In genomic region chr14:91509083-91509877, GRCh38 we compare ENCODE assay signal across 8 cellular contexts. TPM values are rescaled to one million over a fixed set of nuclear protein-coding genes. Genes with fewer than 3 reads are reported as not detected.
DNase-seq lines count a peak whose midpoint lies in the region; ATAC-seq and TF ChIP-seq lines count a peak whose summit lies in the region.

No MANE protein-coding gene starts in this region.

- peak overlapping the region; percentile 98 for H2AFZ ChIP-seq in IMR-90 (replicated peaks; ENCODE audit: low read length, poor library complexity)

- TF ChIP-seq POLR2A in IMR-90 (IDR thresholded peaks at IDR 0.05; ENCODE audit: low read depth, low read length) = no peak

- intact Hi-C loops in Calu3 (cut with micrococcal nuclease; ENCODE audit: unreplicated experiment) = no loop called here
- intact Hi-C loops in IMR-90 (cut with micrococcal nuclease) = loop anchor here (2.0 kb wide), 1 partner anchor 26 kb away; no protein-coding TSS in a partner anchor

- TF ChIP-seq RAD21 in IMR-90 (IDR thresholded peaks at IDR 0.05; ENCODE audit: low read length) = no peak

- peak overlapping the region; percentile 42; the same call in 1 of the 2 replicates for H2BK120ac ChIP-seq in IMR-90 (ENCODE audit: low read depth, low read length)

- no peaks in the 10 kb centered on the region for H3K9me3 ChIP-seq in IMR-90 (ENCODE audit: control insufficient read depth, insufficient read depth, low read length)

- DNase-seq in Calu3 (peak; percentile 37), IMR-90 (no peak), left lobe of liver (ENCODE audit: low spot score) (peak; percentile 77), DMS114 treated with DMSO at 0.1 percent for 48 hours (lab: John Stamatoyannopoulos, UW; ENCODE audit: unreplicated experiment) (no peak)
- peak in 1 of 2 donors; percentile 22 for DNase-seq in central memory CD8-positive, alpha-beta T cell (ENCODE audit: low spot score in 2 of 2)
- peak; percentile 43 for DNase-seq in stimulated activated CD4-positive, alpha-beta T cell treated with anti-CD3 and anti-CD28 coated beads, Interleukin-1b, Interleukin-23, amount 100 ng/mL, for 48 hours

- H4K8ac ChIP-seq in IMR-90 (ENCODE audit: low read depth in 2 of 2, low read length in 2 of 2) = peak overlapping the region; percentile 1 to 91; a peak in 3 of 4 replicates

- BruUV-seq in Calu3 (replicated peaks; lab: Mats Ljungman, UMichigan) (no TSS peak), IMR-90 (replicated peaks; lab: Mats Ljungman, UMichigan) (no TSS peak)

- H3K27ac ChIP-seq in IMR-90 (ENCODE audit: insufficient read depth, low read length) = peak overlapping the region; percentile 96

- H3K9me1 ChIP-seq in IMR-90 (ENCODE audit: insufficient read depth, low read length) = peaks cover 8% of the 10 kb centered on the region; the same call in 1 of the 2 replicates

- WGBS in IMR-90 (ENCODE audit: extremely low coverage in 2 of 2, insufficient read length in 1 of 2), 2 experiments = 0% methylated on average over 47 of the region's 71 CpGs; no CpG with 5 or more reads in 1 of the 2 experiments

- H3K56ac ChIP-seq in IMR-90 (ENCODE audit: extremely low read depth, insufficient read depth, low read length) = peak overlapping the region; percentile 84; the same call in 1 of the 2 replicates

- H4K5ac ChIP-seq in IMR-90 (ENCODE audit: low read depth, low read length) = peak overlapping the region; percentile 85; the same call in 1 of the 2 replicates

- H3K4me3 ChIP-seq in IMR-90 (ENCODE audit: insufficient read depth, low read depth, low read length) (peak overlapping the region; percentile 100), WI38 (ENCODE audit: low read depth, low read length) (peak overlapping the region; percentile 76)

- peaks cover 47% of the 10 kb centered on the region for H4K20me1 ChIP-seq in IMR-90 (ENCODE audit: insufficient read depth, low read length)

- peak overlapping the region; percentile 84 for H3K4me3 Mint-ChIP-seq in Calu3 (ENCODE audit: low read depth, unreplicated experiment)
- peak overlapping the region; percentile 99 for H3K4me3 Mint-ChIP-seq in central memory CD8-positive, alpha-beta T cell

- no peaks in the 10 kb centered on the region for H3K4me1 Mint-ChIP-seq in Calu3 (ENCODE audit: low read depth, unreplicated experiment)
- peaks cover 36% of the 10 kb centered on the region for H3K4me1 Mint-ChIP-seq in central memory CD8-positive, alpha-beta T cell

- H2BK20ac ChIP-seq in IMR-90 (ENCODE audit: low read depth, low read length) = no peak overlapping the region

- peaks cover 36% of the 10 kb centered on the region for H3K36me3 Mint-ChIP-seq in Calu3 (ENCODE audit: insufficient read depth, unreplicated experiment)
- peaks cover 31% of the 10 kb centered on the region for H3K36me3 Mint-ChIP-seq in central memory CD8-positive, alpha-beta T cell (ENCODE audit: insufficient read depth)

- CTCF ChIA-PET in Calu3 (lab: Charles Lee) = no interaction called here
- CTCF ChIA-PET in IMR-90 (lab: Yijun Ruan, JAX) = no interaction called here

- peaks cover 0 to 9% of the 10 kb centered on the region in 2 experiments; a peak in 1 of 4 replicates for H3K79me1 ChIP-seq in IMR-90 (ENCODE audit: low read depth in 1 of 2, low read length in 2 of 2)

- ATAC-seq in GM21528 (IDR thresholded peaks at IDR 0.05; ENCODE audit: low FRiP score, unreplicated experiment) (peak; percentile 19), IMR-90 (ENCODE audit: low read depth) (peak; percentile 4), left lobe of liver (peak; percentile 61)
- peak; percentile 4 for ATAC-seq in central memory CD8-positive, alpha-beta T cell (replicated peaks; ENCODE audit: extremely low read depth, poor library complexity, severe bottlenecking)

- peak overlapping the region; percentile 98 for H3K14ac ChIP-seq in IMR-90 (replicated peaks; ENCODE audit: low read depth, low read length)

- H2AK5ac ChIP-seq in IMR-90 (ENCODE audit: low read depth, low read length) = peak overlapping the region; percentile 54; the same call in 1 of the 2 replicates

- H4K91ac ChIP-seq in IMR-90 (ENCODE audit: insufficient read depth, low read depth, low read length) = peak overlapping the region; percentile 70; the same call in 1 of the 2 replicates

- peak overlapping the region; percentile 83 for H3K18ac ChIP-seq in IMR-90 (ENCODE audit: low read depth, low read length)

- peak overlapping the region; percentile 95 for H3K27ac Mint-ChIP-seq in Calu3 (ENCODE audit: unreplicated experiment)
- peak overlapping the region; percentile 100 for H3K27ac Mint-ChIP-seq in central memory CD8-positive, alpha-beta T cell (ENCODE audit: low read depth)

- no peaks in the 10 kb centered on the region for H3K9me3 Mint-ChIP-seq in Calu3 (ENCODE audit: low read depth, unreplicated experiment)
- no peaks in the 10 kb centered on the region for H3K9me3 Mint-ChIP-seq in central memory CD8-positive, alpha-beta T cell

- POLR2A ChIA-PET in IMR-90 (lab: Charles Lee; ENCODE audit: unreplicated experiment) = no interaction called here

- no peaks in the 10 kb centered on the region for H3K27me3 Mint-ChIP-seq in Calu3 (ENCODE audit: unreplicated experiment)
- no peaks in the 10 kb centered on the region for H3K27me3 Mint-ChIP-seq in central memory CD8-positive, alpha-beta T cell

- in situ Hi-C loops in IMR-90 (cut with MboI; ENCODE audit: low sequenced_read_pairs) = loop anchor here (25.0 kb wide), 1 partner anchor 1803 kb away; no protein-coding TSS in a partner anchor

- peak overlapping the region; percentile 89 for H3K4me2 ChIP-seq in IMR-90 (ENCODE audit: low read depth, low read length)

- H2BK5ac ChIP-seq in IMR-90 (ENCODE audit: low read depth, low read length, poor library complexity, severe bottlenecking) = peak overlapping the region; percentile 90

- TF ChIP-seq CTCF in Calu3 (IDR thresholded peaks at IDR 0.05; ENCODE audit: unreplicated experiment) (no peak), IMR-90 (conservative IDR thresholded peaks at IDR 0.05; ENCODE audit: low read depth, low read length) (no peak), WI38 (IDR thresholded peaks at IDR 0.05; ENCODE audit: low read depth, low read length) (no peak)

- peaks cover 3% of the 10 kb centered on the region; the same call in 1 of the 2 replicates for H3K4me1 ChIP-seq in IMR-90 (ENCODE audit: control insufficient read depth, insufficient read depth, low read length)

- peak overlapping the region; percentile 98 for H2AK9ac ChIP-seq in IMR-90 (replicated peaks; ENCODE audit: low read depth, low read length, poor library complexity)

- H3K36me3 ChIP-seq in IMR-90 (ENCODE audit: control insufficient read depth, insufficient read depth, low read length) = peaks cover 7% of the 10 kb centered on the region

- H3K4ac ChIP-seq in IMR-90 (ENCODE audit: low read depth, low read length) = peak overlapping the region; percentile 94

- H3K27me3 ChIP-seq in IMR-90 (ENCODE audit: control insufficient read depth, insufficient read depth, low read length) = no peaks in the 10 kb centered on the region

- H3K23ac ChIP-seq in IMR-90 (ENCODE audit: low read depth, low read length) = peak overlapping the region; percentile 92

- no peak overlapping the region for H2BK15ac ChIP-seq in IMR-90 (ENCODE audit: low read depth, low read length)

- dilution Hi-C loops in IMR-90 (cut with HindIII; ENCODE audit: low sequenced_read_pairs, unreplicated experiment) = no loop called here

- peak overlapping the region; percentile 92 for H3K9ac ChIP-seq in IMR-90 (ENCODE audit: low read depth, low read length)

TF ChIP-seq in IMR-90, 13 proteins besides CTCF, POLR2A, EP300 and RAD21:
- no peak for TF ChIP-seq RFX5 (IDR thresholded peaks at IDR 0.05; ENCODE audit: low read depth, low read length)
- no peak for TF ChIP-seq CEBPB (IDR thresholded peaks at IDR 0.05; ENCODE audit: low read depth, low read length)
- no peak for TF ChIP-seq MAZ (IDR thresholded peaks at IDR 0.05; ENCODE audit: borderline replicate concordance, low read depth, low read length)
- TF ChIP-seq RCOR1 (IDR thresholded peaks at IDR 0.05; ENCODE audit: insufficient replicate concordance, low read length) = no peak
- TF ChIP-seq MXI1 (IDR thresholded peaks at IDR 0.05; ENCODE audit: borderline replicate concordance, low read depth, low read length) = no peak
- TF ChIP-seq ELK1 (IDR thresholded peaks at IDR 0.05; ENCODE audit: borderline replicate concordance, low read depth, low read length) = no peak
- TF ChIP-seq USF2 (IDR thresholded peaks at IDR 0.05; ENCODE audit: low read depth, low read length) = no peak
- no peak for TF ChIP-seq BHLHE40 (IDR thresholded peaks at IDR 0.05; ENCODE audit: low read depth, low read length)
- no peak for TF ChIP-seq MAFK (IDR thresholded peaks at IDR 0.05; ENCODE audit: low read depth, low read length)
- no peak for TF ChIP-seq NFE2L2 (IDR thresholded peaks at IDR 0.05; ENCODE audit: low read depth, low read length)
TF ChIP-seq in IMR-90: peak in this region for 0.

RNA-seq across cellular contexts. Expression of gene PPP4R3A, which starts 0.8 kb away (rescaled TPM):
- total RNA-seq in Calu3 (2022) (71.9 and 82.2 TPM in 2 replicates), IMR-90 (2012; rRNA removed) (28.9 and 46.4 TPM in 2 replicates), left lobe of liver (35.2 TPM)
- 25.2 and 28.2 TPM in 2 replicates for polyA plus RNA-seq in IMR-90 (2012; rRNA removed)
- 8.3 and 12.0 TPM in 2 replicates for polyA plus RNA-seq in IMR-90 (2012; cell fraction: cytosol; rRNA removed)
- polyA plus RNA-seq in IMR-90 (2012; cell fraction: nucleus; rRNA removed; ENCODE audit: low replicate concordance) = 7.1 and 65.4 TPM in 2 replicates

Comparison
In these comparisons a context has a peak if more than half of its experiments do, and no peak if none do; other contexts are left out.
1. DNase-seq: peak in Calu3 (single experiment), left lobe of liver (single experiment) and stimulated activated CD4-positive, alpha-beta T cell treated with anti-CD3 and anti-CD28 coated beads, Interleukin-1b, Interleukin-23, amount 100 ng/mL, for 48 hours (single experiment); none in IMR-90 (single experiment) and DMS114 treated with DMSO at 0.1 percent for 48 hours (single experiment).
2. ATAC-seq: peak in every context shown above with its lines; median percentile 61 in left lobe of liver; 19 in GM21528; 4 in IMR-90; 4 in central memory CD8-positive, alpha-beta T cell.